ENCODE assay signal across 13 cellular contexts in the genomic region with DNA sequence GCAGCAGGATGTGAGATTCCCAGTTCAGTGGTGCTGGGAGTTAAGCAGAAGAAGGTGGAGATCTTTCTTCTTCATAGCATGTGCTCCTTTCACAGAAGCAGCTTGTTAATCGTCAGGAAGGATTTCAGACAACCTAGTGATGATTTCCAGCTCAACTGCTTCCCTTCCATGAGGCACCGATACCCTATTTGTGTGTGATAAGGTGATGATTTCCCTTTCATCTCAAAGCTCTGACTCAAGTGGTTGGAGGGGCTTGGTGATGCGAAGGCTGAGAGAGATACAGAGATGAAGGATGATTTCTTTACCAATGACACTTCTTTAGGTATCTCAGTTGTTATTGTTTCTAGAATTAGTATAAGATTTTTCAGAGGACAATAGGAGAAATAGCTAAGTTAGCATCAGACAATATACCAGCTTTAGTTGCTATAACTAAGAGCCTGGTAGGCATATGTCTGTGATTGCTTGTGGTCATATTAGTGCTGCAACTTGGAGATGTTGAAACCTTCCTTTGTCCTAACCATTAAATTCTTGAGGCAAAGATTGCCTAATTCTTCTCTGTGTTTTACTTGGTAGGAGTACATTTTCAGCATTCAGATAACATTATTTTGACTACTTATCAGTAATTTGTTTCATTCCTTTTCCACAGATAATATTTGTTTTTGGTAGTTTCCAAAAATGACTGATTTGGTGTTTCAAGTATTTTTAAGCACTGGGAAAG.
DNase-seq lines count a peak whose midpoint lies in the region; ATAC-seq and TF ChIP-seq lines count a peak whose summit lies in the region.
"Had no signal": no experiment of that assay in that cellular context is flagged by ENCODE, and none has a peak within 500 bp of the region (broad histone marks: within the 10 kb centered on the region; RNA-seq: fewer than 3 reads in every experiment).

No MANE protein-coding gene starts in this region.

- H3K4me3 ChIP-seq in AG04450 (ENCODE audit: low read depth, low read length) (no peak overlapping the region), left ventricle myocardium inferior (no peak overlapping the region)
- H3K4me3 ChIP-seq: BLaER1, vagina had no signal

- H3K27ac Mint-ChIP-seq in HFFc6 (no peak overlapping the region), T-cell (no peak overlapping the region), type B pancreatic cell (no peak overlapping the region)
- H3K27ac Mint-ChIP-seq: WTC11 had no signal

- H3K4me1 Mint-ChIP-seq in HFFc6 (ENCODE audit: low read depth), result no peaks in the 10 kb centered on the region; the same call in 1 of the 2 replicates
- H3K4me1 Mint-ChIP-seq in T-cell, result peaks cover 29 to 47% (median 29%) of the 10 kb centered on the region in 3 donors
- H3K4me1 Mint-ChIP-seq in type B pancreatic cell (ENCODE audit: unreplicated experiment), result no peaks in the 10 kb centered on the region
- H3K4me1 Mint-ChIP-seq: WTC11 had no signal

- POLR2A ChIA-PET in AG04450 (lab: Yijun Ruan, JAX) (no interaction called here), T-cell (lab: Charles Lee) (no interaction called here)

- H3K27ac ChIP-seq in AG04450 (ENCODE audit: low read depth, low read length), result no peak overlapping the region
- H3K27ac ChIP-seq in left ventricle myocardium inferior (replicated peaks), result peak overlapping the region; percentile 10
- H3K27ac ChIP-seq: BLaER1, RWPE1, vagina had no signal

- peaks cover 65% of the 10 kb centered on the region for H3K4me1 ChIP-seq in left ventricle myocardium inferior
- H3K4me1 ChIP-seq: BLaER1, vagina had no signal

- no peaks in the 10 kb centered on the region for H3K36me3 ChIP-seq in left ventricle myocardium inferior
- H3K36me3 ChIP-seq: BLaER1, vagina had no signal

- H3K4me3 Mint-ChIP-seq in HFFc6 (no peak overlapping the region), T-cell (no peak overlapping the region), type B pancreatic cell (no peak overlapping the region)
- H3K4me3 Mint-ChIP-seq: WTC11 had no signal

- H3K27me3 Mint-ChIP-seq in HFFc6 (ENCODE audit: insufficient read depth), result no peaks in the 10 kb centered on the region; the same call in 1 of the 2 replicates
- no peaks in the 10 kb centered on the region for H3K27me3 Mint-ChIP-seq in T-cell
- peaks cover 2% of the 10 kb centered on the region for H3K27me3 Mint-ChIP-seq in type B pancreatic cell

- CTCF ChIA-PET in AG04450 (lab: Charles Lee), result interaction anchor here (0.6 kb wide), 1 partner anchor 114 kb away, joined by 3 read pairs; no protein-coding TSS in a partner anchor
- CTCF ChIA-PET in T-cell (lab: Charles Lee), result interaction anchor here (0.6 to 0.7 kb wide), 2 partner anchors 29 to 123 kb away, joined by 3 to 11 read pairs; no protein-coding TSS in a partner anchor

- H3K9me3 Mint-ChIP-seq in HFFc6 (peaks cover 4% of the 10 kb centered on the region; the same call in 1 of the 2 replicates), T-cell (peaks cover 0 to 4% (median 0%) of the 10 kb centered on the region in 3 donors), type B pancreatic cell (no peaks in the 10 kb centered on the region)
- H3K9me3 Mint-ChIP-seq: WTC11 had no signal

- intact Hi-C loops in left ventricle myocardium inferior (cut with micrococcal nuclease), result no loop called here

- no peak for ATAC-seq in T-cell (replicated peaks in 1 of 4)
- ATAC-seq: WTC11 had no signal

- TF ChIP-seq CTCF in AG04450 (IDR thresholded peaks at IDR 0.05; ENCODE audit: low read depth, low read length) (no peak), HFFc6 (IDR thresholded peaks at IDR 0.05) (no peak), left ventricle myocardium inferior (IDR thresholded peaks at IDR 0.05; ENCODE audit: borderline replicate concordance) (no peak), type B pancreatic cell (conservative IDR thresholded peaks at IDR 0.05) (no peak)

- H3K9me3 ChIP-seq in AG04450 (ENCODE audit: control insufficient read depth, insufficient read depth, low read length), result no peaks in the 10 kb centered on the region
- H3K9me3 ChIP-seq in left ventricle myocardium inferior (replicated peaks), result no peaks in the 10 kb centered on the region
- H3K9me3 ChIP-seq: BLaER1, vagina had no signal

- DNase-seq in AG04450 (ENCODE audit: low read depth, low spot score) (peak; percentile 32), HFFc6 (peak; percentile 23), astrocyte of the hippocampus (ENCODE audit: low read depth, low spot score) (peak; percentile 73), left ventricle myocardium inferior (no peak), islet precursor cell (no peak), T-cell (no peak), GOT3 (lab: John Stamatoyannopoulos, UW) (no peak), type B pancreatic cell (ENCODE audit: extremely low spot score, unreplicated experiment) (no peak)
- DNase-seq: activated T-cell treated with anti-CD3 and anti-CD28 coated beads, Interleukin-2, amount 50 U/mL, for 1 hour had no signal

- H3K27me3 ChIP-seq in AG04450 (ENCODE audit: control insufficient read depth, insufficient read depth, low read length) (no peaks in the 10 kb centered on the region), left ventricle myocardium inferior (ENCODE audit: low read depth) (no peaks in the 10 kb centered on the region)
- H3K27me3 ChIP-seq: BLaER1, vagina had no signal

- no peaks in the 10 kb centered on the region for H3K36me3 Mint-ChIP-seq in HFFc6 (ENCODE audit: low read depth)
- peaks cover 12% of the 10 kb centered on the region for H3K36me3 Mint-ChIP-seq in T-cell
- no peaks in the 10 kb centered on the region for H3K36me3 Mint-ChIP-seq in type B pancreatic cell
- H3K36me3 Mint-ChIP-seq: WTC11 had no signal

Comparison
In these comparisons a context has a peak if more than half of its experiments do, and no peak if none do; other contexts are left out.
1. DNase-seq: peak in AG04450 (single experiment), HFFc6 (single experiment) and astrocyte of the hippocampus (single experiment); none in left ventricle myocardium inferior (single experiment), islet precursor cell (single experiment), T-cell (0 of 34), GOT3 (single experiment) and type B pancreatic cell (single experiment).